Comparison of ENCODE assay signal across 8 cellular contexts in genomic region chr9:34380511-34381315, GRCh38. TPM values are rescaled to one million over a fixed set of nuclear protein-coding genes. Genes with fewer than 3 reads are reported as not detected.
DNase-seq lines count a peak whose midpoint lies in the region; ATAC-seq and TF ChIP-seq lines count a peak whose summit lies in the region.

No MANE protein-coding gene starts in this region.

- no peaks in the 10 kb centered on the region; the same call in 1 of the 2 replicates for H3F3A ChIP-seq in MM.1S (ENCODE audit: insufficient read depth, low read length)

- peak in 1 of 2 donors; percentile 76 for TF ChIP-seq POLR2A in heart left ventricle (IDR thresholded peaks at IDR 0.05)
- peak in 1 of 2 donors; percentile 48 for TF ChIP-seq POLR2A in tibial nerve (IDR thresholded peaks at IDR 0.05)

- H3K27me3 ChIP-seq in MM.1S (replicated peaks; ENCODE audit: insufficient read depth, low read length) (no peaks in the 10 kb centered on the region), adipocyte (replicated peaks; ENCODE audit: control insufficient read depth, insufficient read depth, low read length) (no peaks in the 10 kb centered on the region), heart left ventricle (no peaks in the 10 kb centered on the region), parathyroid adenoma (ENCODE audit: control insufficient read depth, insufficient read depth, low read length) (no peaks in the 10 kb centered on the region), tibial nerve (no peaks in the 10 kb centered on the region)

- TF ChIP-seq CTCF in 22Rv1 (IDR thresholded peaks at IDR 0.05) = no peak
- TF ChIP-seq CTCF in MM.1S (IDR thresholded peaks at IDR 0.05; ENCODE audit: low read length) = no peak
- TF ChIP-seq CTCF in heart left ventricle (IDR thresholded peaks at IDR 0.05) = no peak
- no peak for TF ChIP-seq CTCF in parathyroid adenoma (IDR thresholded peaks at IDR 0.05)
- TF ChIP-seq CTCF in tibial nerve (IDR thresholded peaks at IDR 0.05) = no peak

- no peaks in the 10 kb centered on the region for H4K20me1 ChIP-seq in MM.1S (ENCODE audit: insufficient read depth, low read length)

- TF ChIP-seq EP300 in tibial nerve (IDR thresholded peaks at IDR 0.05) = peak in 1 of 2 donors; percentile 67

- H3K9me3 ChIP-seq in MM.1S (replicated peaks; ENCODE audit: insufficient read depth, low read length) = no peaks in the 10 kb centered on the region
- no peaks in the 10 kb centered on the region for H3K9me3 ChIP-seq in adipocyte (ENCODE audit: control insufficient read depth, low read length)
- no peaks in the 10 kb centered on the region for H3K9me3 ChIP-seq in heart left ventricle
- H3K9me3 ChIP-seq in parathyroid adenoma (ENCODE audit: control insufficient read depth, low read length) = no peaks in the 10 kb centered on the region
- H3K9me3 ChIP-seq in tibial nerve = no peaks in the 10 kb centered on the region

- H3K27ac ChIP-seq in 22Rv1 = peak overlapping the region; percentile 52
- no peak overlapping the region for H3K27ac ChIP-seq in MM.1S (ENCODE audit: low read length)
- peak overlapping the region; percentile 11 to 90 (median 72) for H3K27ac ChIP-seq in heart left ventricle
- no peak overlapping the region for H3K27ac ChIP-seq in parathyroid adenoma
- peak overlapping the region in 2 of 4 donors; percentile 51 to 63 for H3K27ac ChIP-seq in tibial nerve

- no peaks in the 10 kb centered on the region for H3K9me2 ChIP-seq in MM.1S (replicated peaks; ENCODE audit: insufficient read depth, low read length)

- DNase-seq in MM.1S (peak; percentile 68), T follicular helper cell (ENCODE audit: low read depth) (peak; percentile 72), adipocyte (ENCODE audit: low read depth) (peak; percentile 74), heart left ventricle (peak; percentile 81 to 88 (median 84)), tibial nerve (ENCODE audit: low spot score in 2 of 2) (peak; percentile 34 to 35)

- H3K4me3 ChIP-seq in MM.1S (ENCODE audit: low read length) (peak overlapping the region; percentile 73), adipocyte (ENCODE audit: low read length) (peak overlapping the region; percentile 78), heart left ventricle (peak overlapping the region; percentile 24 to 82 (median 64)), parathyroid adenoma (ENCODE audit: low read depth, low read length) (peak overlapping the region; percentile 43), tibial nerve (peak overlapping the region; percentile 40 to 61 (median 51))

- peak overlapping the region; percentile 43; the same call in 1 of the 2 replicates for H3K9ac ChIP-seq in MM.1S (ENCODE audit: low read length)
- H3K9ac ChIP-seq in adipocyte (ENCODE audit: low read length) = peak overlapping the region; percentile 85
- H3K9ac ChIP-seq in parathyroid adenoma = no peak overlapping the region

- H3K4me1 ChIP-seq in MM.1S (ENCODE audit: low read length) (peaks cover 14% of the 10 kb centered on the region), adipocyte (ENCODE audit: control insufficient read depth, insufficient read depth, low read length) (peaks cover 48% of the 10 kb centered on the region), heart left ventricle (peaks cover 0 to 43% (median 26%) of the 10 kb centered on the region in 12 donors), parathyroid adenoma (no peaks in the 10 kb centered on the region), tibial nerve (peaks cover 0 to 48% (median 32%) of the 10 kb centered on the region in 4 donors)

- intact Hi-C loops in heart left ventricle (cut with DNase I) = loop anchor here in 2 of 10 donors (5.0 kb wide), 3 partner anchors 52 to 253 kb away; partner anchors contain the start of gene DCAF12 (in 1 of the 2)

- H3K79me2 ChIP-seq in MM.1S (ENCODE audit: low read length) (no peaks in the 10 kb centered on the region), parathyroid adenoma (no peaks in the 10 kb centered on the region)

- no peaks in the 10 kb centered on the region for H3K36me3 ChIP-seq in MM.1S (replicated peaks; ENCODE audit: insufficient read depth, low read length)
- H3K36me3 ChIP-seq in adipocyte (ENCODE audit: control insufficient read depth, insufficient read depth, low read length, severe bottlenecking) = no peaks in the 10 kb centered on the region
- H3K36me3 ChIP-seq in heart left ventricle = no peaks in the 10 kb centered on the region
- no peaks in the 10 kb centered on the region for H3K36me3 ChIP-seq in parathyroid adenoma (ENCODE audit: control insufficient read depth, insufficient read depth, low read length)
- H3K36me3 ChIP-seq in tibial nerve = no peaks in the 10 kb centered on the region

- H3K4me2 ChIP-seq in MM.1S (ENCODE audit: low read depth, low read length) (peak overlapping the region; percentile 99), parathyroid adenoma (ENCODE audit: low read length) (peak overlapping the region; percentile 83)

- ATAC-seq in GM18909 (IDR thresholded peaks at IDR 0.05; ENCODE audit: poor library complexity, unreplicated experiment) (peak; percentile 36), heart left ventricle (peak; percentile 62 to 80 (median 76))

- H2AFZ ChIP-seq in MM.1S (ENCODE audit: low read length) (peak overlapping the region; percentile 91), parathyroid adenoma (peak overlapping the region; percentile 75)

- whole genome bisulfite sequencing in heart left ventricle, 4 donors = 3 to 9% (median 4%) methylated on average over 38 to 59 of the region's 59 CpGs
- 4 to 6% methylated on average over 23 to 38 of the region's 59 CpGs for WGBS in tibial nerve, 2 donors

RNA-seq across cellular contexts. Expression of gene MYORG, which starts 4.0 kb away (rescaled TPM):
- total RNA-seq in heart left ventricle (10 to 100 TPM in 1 of 9 donors, 1 to 10 TPM in 8; 3.5 to 10.2 (median 6.7) TPM), tibial nerve (1 to 10 TPM; 4.8 to 9.0 (median 6.9) TPM)
- 1 to 10 TPM; 1.3 to 5.9 TPM for polyA plus RNA-seq in heart left ventricle

RNA-seq across cellular contexts. Expression of gene NUDT2, which starts 51.3 kb away (rescaled TPM):
- total RNA-seq in heart left ventricle (10 to 100 TPM; 14.1 to 21.3 (median 17.2) TPM), tibial nerve (10 to 100 TPM; 14.1 to 55.5 (median 25.4) TPM)
- 10 to 100 TPM; 19.4 to 27.6 TPM for polyA plus RNA-seq in heart left ventricle

RNA-seq across cellular contexts. Expression of gene KIF24, which starts 51.6 kb away (rescaled TPM):
- 1 to 10 TPM in 2 of 9 donors, under 1 TPM in 7; 0.25 to 1.6 (median 0.67) TPM for total RNA-seq in heart left ventricle
- under 1 TPM; 0.19 to 0.64 TPM for polyA plus RNA-seq in heart left ventricle
- total RNA-seq in tibial nerve = 1 to 10 TPM in 3 of 4 donors, under 1 TPM in 1; 0.59 to 1.9 (median 1.5) TPM

Comparison
In these comparisons a context has a peak if more than half of its experiments do, and no peak if none do; other contexts are left out.
1. H3K27ac ChIP-seq: peak in 22Rv1 (single experiment) and heart left ventricle (12 of 12); none in MM.1S (single experiment) and parathyroid adenoma (single experiment).
2. Peak in every context shown above with its lines, with median percentiles within 50 percentile points of each other: DNase-seq and H3K4me3 ChIP-seq.